8 cellular contexts compared by ENCODE assay signal in genomic region chr12:96197503-96198272, GRCh38. TPM values are rescaled to one million over a fixed set of nuclear protein-coding genes. Genes with fewer than 3 reads are reported as not detected.
DNase-seq lines count a peak whose midpoint lies in the region; ATAC-seq and TF ChIP-seq lines count a peak whose summit lies in the region.

No MANE protein-coding gene starts in this region.

- no peak for TF ChIP-seq CTCF in HFFc6 (IDR thresholded peaks at IDR 0.05)

- DNase-seq in HFFc6 = peak; percentile 97
- peak; percentile 86 for DNase-seq in astrocyte of the hippocampus (ENCODE audit: low read depth, low spot score)
- no peak for DNase-seq in DMS153 (lab: John Stamatoyannopoulos, UW)
- no peak for DNase-seq in SIG-M5 treated with dmso at 0.1 percent for 504 hours (lab: John Stamatoyannopoulos, UW; ENCODE audit: unreplicated experiment)

- peaks cover 61% of the 10 kb centered on the region for H3K4me1 Mint-ChIP-seq in HFFc6 (ENCODE audit: low read depth)

- H3K36me3 Mint-ChIP-seq in HFFc6 (ENCODE audit: low read depth) = peaks cover 24% of the 10 kb centered on the region

- H3K27me3 ChIP-seq in ACC112 (ENCODE audit: insufficient read depth, low read length) = no peaks in the 10 kb centered on the region

- peak overlapping the region; percentile 99 for H3K4me3 Mint-ChIP-seq in HFFc6

- H3K4me1 ChIP-seq in ACC112 (ENCODE audit: control insufficient read depth, insufficient read depth, low read length, unreplicated experiment) = peaks cover 44% of the 10 kb centered on the region
- H3K4me1 ChIP-seq in mesodermal cell (ENCODE audit: control insufficient read depth, insufficient read depth, low read length, poor library complexity, severe bottlenecking) = peaks cover 20% of the 10 kb centered on the region

- H3K27ac Mint-ChIP-seq in HFFc6 = peak overlapping the region; percentile 99

- H3K4me3 ChIP-seq in ACC112 (ENCODE audit: low read depth, low read length) = peak overlapping the region; percentile 97
- peak overlapping the region; percentile 95 for H3K4me3 ChIP-seq in mesodermal cell (ENCODE audit: extremely low read depth, insufficient read depth, low read length, poor library complexity, severe bottlenecking)

- ATAC-seq in GM21447 (IDR thresholded peaks at IDR 0.05; ENCODE audit: unreplicated experiment) (no peak), GM18519 (IDR thresholded peaks at IDR 0.05; ENCODE audit: low FRiP score, unreplicated experiment) (no peak)

- peaks cover 8% of the 10 kb centered on the region for H3K27me3 Mint-ChIP-seq in HFFc6 (ENCODE audit: insufficient read depth)

- H2AFZ ChIP-seq in ACC112 (ENCODE audit: low read length, unreplicated experiment) = no peak overlapping the region

- WGBS in mesodermal cell (ENCODE audit: insufficient coverage in 2 of 2), 2 experiments = 75 to 86% methylated on average over 1 of the region's 3 CpGs

- H3K36me3 ChIP-seq in ACC112 (ENCODE audit: insufficient read depth, low read length) = no peaks in the 10 kb centered on the region
- H3K36me3 ChIP-seq in mesodermal cell (ENCODE audit: control insufficient read depth, insufficient read depth, low read length) = peaks cover 27% of the 10 kb centered on the region

- H3K79me2 ChIP-seq in ACC112 (ENCODE audit: control insufficient read depth, insufficient read depth, low read length, unreplicated experiment) = peaks cover 71% of the 10 kb centered on the region

- no peaks in the 10 kb centered on the region; the same call in 1 of the 2 replicates for H3K9me3 Mint-ChIP-seq in HFFc6

- H3K27ac ChIP-seq in ACC112 (ENCODE audit: low read depth, low read length) (peak overlapping the region; percentile 96), mesodermal cell (ENCODE audit: low read depth, low read length, severe bottlenecking) (peak overlapping the region; percentile 62)

- no peaks in the 10 kb centered on the region for H3K9me3 ChIP-seq in mesodermal cell (ENCODE audit: control insufficient read depth, low read length)

RNA-seq across cellular contexts. Expression of gene ELK3, which starts 3.5 kb away (rescaled TPM):
- 10 to 100 TPM; 54.5 to 80.7 (median 71.9) TPM for total RNA-seq in HFFc6 (2021; fragmentation: NEBNext Ultra II Directional; extraction: Animal tissue kit (Norgen Biotek cat#: 25700))
- polyA plus RNA-seq in mesodermal cell (2013, experiment 1 of 2) = 117 TPM
- polyA plus RNA-seq in mesodermal cell (2013, experiment 2 of 2) = 106 TPM

Comparison
In these comparisons a context has a peak if more than half of its experiments do, and no peak if none do; other contexts are left out.
1. DNase-seq: peak in HFFc6 (single experiment) and astrocyte of the hippocampus (single experiment); none in DMS153 (single experiment) and SIG-M5 treated with dmso at 0.1 percent for 504 hours (single experiment).